ENCODE assay signal across 1 cellular context in genomic region chr11:46242961-46243795, GRCh38.
TF ChIP-seq lines count a peak whose summit lies in the region.

No MANE protein-coding gene starts in this region.

TF ChIP-seq in K562, 482 proteins besides CTCF, POLR2A, EP300 and RAD21 (continued from another document and continues in another):
- TF ChIP-seq PRDM10 (IDR thresholded peaks at IDR 0.05; ENCODE audit: partially characterized antibody) (peak; percentile 50), NR2F6 (CRISPR knock-in tag; IDR thresholded peaks at IDR 0.05) (no peak), CEBPG (CRISPR knock-in tag; IDR thresholded peaks at IDR 0.05) (peak; percentile 100), CEBPG (tag; conservative IDR thresholded peaks at IDR 0.05 in 1 of 2, IDR thresholded peaks at IDR 0.05 in 1 of 2) (peak; percentile 99 to 100), POLR2AphosphoS5 (IDR thresholded peaks at IDR 0.05; ENCODE audit: control insufficient read depth, insufficient read depth, low read depth, low read length) (peak; percentile 81), CAMTA2 (CRISPR knock-in tag; conservative IDR thresholded peaks at IDR 0.05) (no peak), RBM15 (IDR thresholded peaks at IDR 0.05; ENCODE audit: insufficient read depth, low read length) (no peak), ZNF830 (CRISPR knock-in tag; IDR thresholded peaks at IDR 0.05) (no peak), TCFL5 (CRISPR knock-in tag; conservative IDR thresholded peaks at IDR 0.05) (no peak), MAZ (CRISPR knock-in tag; conservative IDR thresholded peaks at IDR 0.05 in 1 of 2, IDR thresholded peaks at IDR 0.05 in 1 of 2) (peak; percentile 89 to 93), MAX (CRISPR knock-in tag; IDR thresholded peaks at IDR 0.05) (peak; percentile 68), EP400 (IDR thresholded peaks at IDR 0.05) (peak; percentile 96), THAP7 (CRISPR knock-in tag; IDR thresholded peaks at IDR 0.05) (no peak), FOXJ3 (CRISPR knock-in tag; IDR thresholded peaks at IDR 0.05) (peak; percentile 53; the same call in 1 of the 2 replicates), KAT7 (CRISPR knock-in tag; IDR thresholded peaks at IDR 0.05; ENCODE audit: borderline replicate concordance) (0 out of 2 replicates have a peak, but pooled peaks have one; percentile 41), TEAD1 (CRISPR knock-in tag; IDR thresholded peaks at IDR 0.05) (0 out of 4 replicates have a peak, but pooled peaks have one; percentile 22 to 50), POLR2B (IDR thresholded peaks at IDR 0.05; ENCODE audit: low read depth, partially characterized antibody) (peak; percentile 88), ZNF184 (CRISPR knock-in tag; IDR thresholded peaks at IDR 0.05) (no peak), SPI1 (IDR thresholded peaks at IDR 0.05; ENCODE audit: borderline replicate concordance, low read depth, low read length) (0 out of 2 replicates have a peak, but pooled peaks have one; percentile 12), PHF21A (IDR thresholded peaks at IDR 0.05; ENCODE audit: borderline replicate concordance, low read depth) (no peak), ZBED1 (IDR thresholded peaks at IDR 0.05) (no peak), ZNF23 (CRISPR knock-in tag; IDR thresholded peaks at IDR 0.05) (no peak), ZNF507 (tag; conservative IDR thresholded peaks at IDR 0.05) (no peak), PHB2 (IDR thresholded peaks at IDR 0.05; ENCODE audit: low read depth) (no peak), TAF15 (IDR thresholded peaks at IDR 0.05; ENCODE audit: low read depth, low read length) (no peak), NR1H2 (CRISPR knock-in tag; IDR thresholded peaks at IDR 0.05) (no peak), ZBTB8A (IDR thresholded peaks at IDR 0.05; ENCODE audit: partially characterized antibody) (no peak), TAL1 (IDR thresholded peaks at IDR 0.05) (peak; percentile 76), SIRT6 (IDR thresholded peaks at IDR 0.05; ENCODE audit: low read depth, low read length) (no peak), HNRNPUL1 (IDR thresholded peaks at IDR 0.05; ENCODE audit: low read length) (no peak), ZNF589 (CRISPR knock-in tag; IDR thresholded peaks at IDR 0.05; ENCODE audit: low read depth) (peak; percentile 43; the same call in 1 of the 2 replicates), CHD7 (IDR thresholded peaks at IDR 0.05; ENCODE audit: low read depth, low read length) (no peak), POLR2G (IDR thresholded peaks at IDR 0.05; ENCODE audit: low read depth, low read length) (peak; percentile 93), ZFPM2 (CRISPR knock-in tag; IDR thresholded peaks at IDR 0.05) (no peak), FOXM1 (IDR thresholded peaks at IDR 0.05; ENCODE audit: low read depth) (peak; percentile 11; the same call in 1 of the 2 replicates), FOXM1 (CRISPR knock-in tag; IDR thresholded peaks at IDR 0.05; ENCODE audit: low read depth) (no peak; the same call in 1 of the 2 replicates)
- TF ChIP-seq, protein P1, sequence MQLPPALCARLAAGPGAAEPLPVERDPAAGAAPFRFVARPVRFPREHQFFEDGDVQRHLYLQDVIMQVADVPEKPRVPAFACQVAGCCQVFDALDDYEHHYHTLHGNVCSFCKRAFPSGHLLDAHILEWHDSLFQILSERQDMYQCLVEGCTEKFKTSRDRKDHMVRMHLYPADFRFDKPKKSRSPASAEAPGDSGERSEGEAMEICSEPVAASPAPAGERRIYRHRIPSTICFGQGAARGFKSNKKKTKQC (CRISPR knock-in tag; IDR thresholded peaks at IDR 0.05) = peak; percentile 85
- TF ChIP-seq, protein P2, sequence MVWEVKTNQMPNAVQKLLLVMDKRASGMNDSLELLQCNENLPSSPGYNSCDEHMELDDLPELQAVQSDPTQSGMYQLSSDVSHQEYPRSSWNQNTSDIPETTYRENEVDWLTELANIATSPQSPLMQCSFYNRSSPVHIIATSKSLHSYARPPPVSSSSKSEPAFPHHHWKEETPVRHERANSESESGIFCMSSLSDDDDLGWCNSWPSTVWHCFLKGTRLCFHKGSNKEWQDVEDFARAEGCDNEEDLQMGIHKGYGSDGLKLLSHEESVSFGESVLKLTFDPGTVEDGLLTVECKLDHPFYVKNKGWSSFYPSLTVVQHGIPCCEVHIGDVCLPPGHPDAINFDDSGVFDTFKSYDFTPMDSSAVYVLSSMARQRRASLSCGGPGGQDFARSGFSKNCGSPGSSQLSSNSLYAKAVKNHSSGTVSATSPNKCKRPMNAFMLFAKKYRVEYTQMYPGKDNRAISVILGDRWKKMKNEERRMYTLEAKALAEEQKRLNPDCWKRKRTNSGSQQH (CRISPR knock-in tag; IDR thresholded peaks at IDR 0.05) = no peak
- TF ChIP-seq, protein P3, sequence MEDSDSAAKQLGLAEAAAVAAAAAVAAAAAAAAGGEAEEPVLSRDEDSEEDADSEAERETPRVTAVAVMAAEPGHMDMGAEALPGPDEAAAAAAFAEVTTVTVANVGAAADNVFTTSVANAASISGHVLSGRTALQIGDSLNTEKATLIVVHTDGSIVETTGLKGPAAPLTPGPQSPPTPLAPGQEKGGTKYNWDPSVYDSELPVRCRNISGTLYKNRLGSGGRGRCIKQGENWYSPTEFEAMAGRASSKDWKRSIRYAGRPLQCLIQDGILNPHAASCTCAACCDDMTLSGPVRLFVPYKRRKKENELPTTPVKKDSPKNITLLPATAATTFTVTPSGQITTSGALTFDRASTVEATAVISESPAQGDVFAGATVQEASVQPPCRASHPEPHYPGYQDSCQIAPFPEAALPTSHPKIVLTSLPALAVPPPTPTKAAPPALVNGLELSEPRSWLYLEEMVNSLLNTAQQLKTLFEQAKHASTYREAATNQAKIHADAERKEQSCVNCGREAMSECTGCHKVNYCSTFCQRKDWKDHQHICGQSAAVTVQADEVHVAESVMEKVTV (CRISPR knock-in tag; IDR thresholded peaks at IDR 0.05) = no peak
- TF ChIP-seq, protein P4, sequence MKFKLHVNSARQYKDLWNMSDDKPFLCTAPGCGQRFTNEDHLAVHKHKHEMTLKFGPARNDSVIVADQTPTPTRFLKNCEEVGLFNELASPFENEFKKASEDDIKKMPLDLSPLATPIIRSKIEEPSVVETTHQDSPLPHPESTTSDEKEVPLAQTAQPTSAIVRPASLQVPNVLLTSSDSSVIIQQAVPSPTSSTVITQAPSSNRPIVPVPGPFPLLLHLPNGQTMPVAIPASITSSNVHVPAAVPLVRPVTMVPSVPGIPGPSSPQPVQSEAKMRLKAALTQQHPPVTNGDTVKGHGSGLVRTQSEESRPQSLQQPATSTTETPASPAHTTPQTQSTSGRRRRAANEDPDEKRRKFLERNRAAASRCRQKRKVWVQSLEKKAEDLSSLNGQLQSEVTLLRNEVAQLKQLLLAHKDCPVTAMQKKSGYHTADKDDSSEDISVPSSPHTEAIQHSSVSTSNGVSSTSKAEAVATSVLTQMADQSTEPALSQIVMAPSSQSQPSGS (CRISPR knock-in tag; IDR thresholded peaks at IDR 0.05) = no peak
